Comparison of ENCODE assay signal across 1 cellular context in genomic region chr6:40379811-40380210, GRCh38.
TF ChIP-seq lines count a peak whose summit lies in the region.

No MANE protein-coding gene starts in this region.

TF ChIP-seq in H1, 55 proteins besides CTCF, POLR2A, EP300 and RAD21:
- no peak for TF ChIP-seq ATF3 (IDR thresholded peaks at IDR 0.05; ENCODE audit: insufficient read depth, low read depth, low read length)
- TF ChIP-seq HDAC6 (IDR thresholded peaks at IDR 0.05; ENCODE audit: low read depth, low read length), result no peak
- TF ChIP-seq PHF8 (conservative IDR thresholded peaks at IDR 0.05; ENCODE audit: low read depth, low read length), result no peak
- TF ChIP-seq BACH1 (IDR thresholded peaks at IDR 0.05; ENCODE audit: low read length), result no peak
- TF ChIP-seq CEBPB (IDR thresholded peaks at IDR 0.05; ENCODE audit: low read depth, low read length), result no peak
- no peak for TF ChIP-seq KDM1A (IDR thresholded peaks at IDR 0.05; ENCODE audit: borderline replicate concordance, low read length)
- TF ChIP-seq, protein P1, sequence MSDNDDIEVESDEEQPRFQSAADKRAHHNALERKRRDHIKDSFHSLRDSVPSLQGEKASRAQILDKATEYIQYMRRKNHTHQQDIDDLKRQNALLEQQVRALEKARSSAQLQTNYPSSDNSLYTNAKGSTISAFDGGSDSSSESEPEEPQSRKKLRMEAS (IDR thresholded peaks at IDR 0.05), result no peak
- TF ChIP-seq ATF2 (IDR thresholded peaks at IDR 0.05; ENCODE audit: low read length), result no peak
- TF ChIP-seq E2F6 (IDR thresholded peaks at IDR 0.05), result no peak
- no peak for TF ChIP-seq GTF2F1 (IDR thresholded peaks at IDR 0.05; ENCODE audit: borderline replicate concordance, low read depth, low read length)
- TF ChIP-seq CREB1 (IDR thresholded peaks at IDR 0.05), result no peak
